Comparison of ENCODE assay signal across 23 cellular contexts in genomic region chr20:39057143-39057542, GRCh38.
"Had no signal": no experiment of that assay in that cellular context is flagged by ENCODE, and none has a peak within 500 bp of the region (broad histone marks: within the 10 kb centered on the region; RNA-seq: fewer than 3 reads in every experiment).

No MANE protein-coding gene starts in this region.

- DNase-seq: kidney glomerular epithelial cell; left colon; left ventricle myocardium inferior; mucosa of descending colon; naive thymus-derived CD4-positive, alpha-beta T cell; pancreas; posterior cingulate gyrus; retina; right cardiac atrium; spleen; stimulated activated CD4-positive, alpha-beta T cell treated with anti-CD3 and anti-CD28 coated beads, Interleukin-4, amount 100 ng/mL, for 24 hours; stimulated activated naive CD4-positive, alpha-beta T cell had no signal

- H3K9me3 Mint-ChIP-seq: memory B cell; naive thymus-derived CD4-positive, alpha-beta T cell; natural killer cell treated with Interleukin-12 subunit alpha and Interleukin-12 subunit beta and Interleukin-15 and Interleukin-18, amount 100 ng/mL, for 72 hours; stimulated activated effector memory CD8-positive, alpha-beta T cell treated with anti-CD3 and anti-CD28 coated beads, Interleukin-12 subunit alpha, Interleukin-12 subunit beta, amount 100 ng/mL, for 72 hours; stimulated activated naive CD8-positive, alpha-beta T cell treated with anti-CD3 and anti-CD28 coated beads, Interleukin-15, Interleukin-2, amounts not matched to agents 100 ng/mL and 50 ng/mL, for 24 hours; type B pancreatic cell had no signal

- H3K27me3 ChIP-seq: pancreas, vagina had no signal

- H3K4me3 ChIP-seq: left ventricle myocardium inferior, mucosa of descending colon, pancreas, prostate gland, skin epidermis, spleen, suprapubic skin, tibial nerve, vagina had no signal

- H3K4me1 ChIP-seq: left ventricle myocardium inferior, pancreas, prostate gland, spleen, suprapubic skin, tibial nerve, vagina had no signal

- H3K9me3 ChIP-seq: left ventricle myocardium inferior, mucosa of descending colon, pancreas, prostate gland, spleen, suprapubic skin, tibial nerve, vagina had no signal

- H3K27me3 Mint-ChIP-seq: stimulated activated naive CD8-positive, alpha-beta T cell treated with anti-CD3 and anti-CD28 coated beads, Interleukin-15, Interleukin-2, amounts not matched to agents 100 ng/mL and 50 ng/mL, for 24 hours had no signal

- H3K4me1 Mint-ChIP-seq: memory B cell; naive thymus-derived CD4-positive, alpha-beta T cell; stimulated activated effector memory CD8-positive, alpha-beta T cell treated with anti-CD3 and anti-CD28 coated beads, Interleukin-12 subunit alpha, Interleukin-12 subunit beta, amount 100 ng/mL, for 72 hours had no signal

- H3K36me3 ChIP-seq: left ventricle myocardium inferior, pancreas, prostate gland, spleen, suprapubic skin, tibial nerve, vagina had no signal

- H3K27ac Mint-ChIP-seq: memory B cell; naive thymus-derived CD4-positive, alpha-beta T cell; natural killer cell treated with Interleukin-12 subunit alpha and Interleukin-12 subunit beta and Interleukin-15 and Interleukin-18, amount 100 ng/mL, for 72 hours; stimulated activated effector memory CD8-positive, alpha-beta T cell treated with anti-CD3 and anti-CD28 coated beads, Interleukin-12 subunit alpha, Interleukin-12 subunit beta, amount 100 ng/mL, for 72 hours; stimulated activated naive CD8-positive, alpha-beta T cell treated with anti-CD3 and anti-CD28 coated beads, Interleukin-15, Interleukin-2, amounts not matched to agents 100 ng/mL and 50 ng/mL, for 24 hours; type B pancreatic cell had no signal

- H3K27ac ChIP-seq: left ventricle myocardium inferior, pancreas, prostate gland, skin epidermis, spleen, suprapubic skin, tibial nerve, vagina had no signal

- ATAC-seq: left colon; mucosa of descending colon; naive thymus-derived CD4-positive, alpha-beta T cell; natural killer cell treated with Interleukin-12 subunit alpha and Interleukin-12 subunit beta and Interleukin-15 and Interleukin-18, amount 100 ng/mL, for 72 hours; pancreas; right cardiac atrium; sciatic nerve; stimulated activated effector memory CD8-positive, alpha-beta T cell treated with anti-CD3 and anti-CD28 coated beads, Interleukin-12 subunit alpha, Interleukin-12 subunit beta, amount 100 ng/mL, for 72 hours had no signal

- H3K4me3 Mint-ChIP-seq: memory B cell; naive thymus-derived CD4-positive, alpha-beta T cell; natural killer cell treated with Interleukin-12 subunit alpha and Interleukin-12 subunit beta and Interleukin-15 and Interleukin-18, amount 100 ng/mL, for 72 hours; stimulated activated effector memory CD8-positive, alpha-beta T cell treated with anti-CD3 and anti-CD28 coated beads, Interleukin-12 subunit alpha, Interleukin-12 subunit beta, amount 100 ng/mL, for 72 hours; stimulated activated naive CD8-positive, alpha-beta T cell treated with anti-CD3 and anti-CD28 coated beads, Interleukin-15, Interleukin-2, amounts not matched to agents 100 ng/mL and 50 ng/mL, for 24 hours; type B pancreatic cell had no signal

- H3K36me3 Mint-ChIP-seq: memory B cell; naive thymus-derived CD4-positive, alpha-beta T cell; natural killer cell treated with Interleukin-12 subunit alpha and Interleukin-12 subunit beta and Interleukin-15 and Interleukin-18, amount 100 ng/mL, for 72 hours; stimulated activated effector memory CD8-positive, alpha-beta T cell treated with anti-CD3 and anti-CD28 coated beads, Interleukin-12 subunit alpha, Interleukin-12 subunit beta, amount 100 ng/mL, for 72 hours; type B pancreatic cell had no signal
